In genomic region chr17:67245073-67245693, GRCh38 we compare ENCODE assay signal across 8 cellular contexts. TPM values are rescaled to one million over a fixed set of nuclear protein-coding genes. Genes with fewer than 3 reads are reported as not detected.
DNase-seq lines count a peak whose midpoint lies in the region; ATAC-seq and TF ChIP-seq lines count a peak whose summit lies in the region.

HELZ (minus strand) TSS chr17:67245196; CDS start chr17:67218804, 26,392 bp downstream.

- peak within 1 kb of the TSS; percentile 92 for H4K8ac ChIP-seq in trophoblast cell (ENCODE audit: low read depth, low read length)

- peak within 1 kb of the TSS; percentile 95 for H3K4me2 ChIP-seq in trophoblast cell (ENCODE audit: low read length)

- TF ChIP-seq CTCF in tibial nerve (IDR thresholded peaks at IDR 0.05) = no peak

- peak within 1 kb of the TSS; percentile 46 for H2BK12ac ChIP-seq in trophoblast cell (ENCODE audit: low read length)

- H3K27ac ChIP-seq in trophoblast cell (ENCODE audit: low read depth, low read length) (peak within 1 kb of the TSS; percentile 82), tibial nerve (peak within 1 kb of the TSS; percentile 74 to 91 (median 84))

- intact Hi-C loops in cardiac septum (cut with DNase I) = loop anchor here (10.0 kb wide), 1 partner anchor 120 kb away; the partner anchor contains the start of gene PSMD12

- no peak within 1 kb of the TSS for H3K23ac ChIP-seq in trophoblast cell (ENCODE audit: low read length)

- H4K91ac ChIP-seq in trophoblast cell (ENCODE audit: low read depth, low read length) = peak within 1 kb of the TSS; percentile 92

- H3K4me3 ChIP-seq in trophoblast cell (ENCODE audit: low read depth, low read length) (peak within 1 kb of the TSS; percentile 94), tibial nerve (peak within 1 kb of the TSS; percentile 73 to 98 (median 90))

- no peak for TF ChIP-seq POLR2A in tibial nerve (IDR thresholded peaks at IDR 0.05)

- H3K4ac ChIP-seq in trophoblast cell (ENCODE audit: low read depth, low read length) = peak within 1 kb of the TSS; percentile 98

- H2AFZ ChIP-seq in trophoblast cell (ENCODE audit: insufficient read depth, low read length, poor library complexity) = peak within 1 kb of the TSS; percentile 93

- H3K14ac ChIP-seq in trophoblast cell (ENCODE audit: low read length) = peak within 1 kb of the TSS; percentile 94

- H2AK5ac ChIP-seq in trophoblast cell (ENCODE audit: low read length) = peak within 1 kb of the TSS; percentile 91

- H3K79me2 ChIP-seq in trophoblast cell (ENCODE audit: control insufficient read depth, insufficient read depth, low read length, poor library complexity) = peaks cover 11% of the 10 kb centered on the region

- peak; percentile 48 for ATAC-seq in HG02588 (IDR thresholded peaks at IDR 0.05; ENCODE audit: unreplicated experiment)

- H3K27me3 ChIP-seq in trophoblast cell (ENCODE audit: insufficient read depth, low read length) = no peaks in the 10 kb centered on the region
- H3K27me3 ChIP-seq in tibial nerve = no peaks in the 10 kb centered on the region

- peak within 1 kb of the TSS; percentile 98 for H3K18ac ChIP-seq in trophoblast cell (ENCODE audit: low read length)

- H3K9ac ChIP-seq in trophoblast cell (ENCODE audit: low read length) = peak within 1 kb of the TSS; percentile 99

- WGBS in trophoblast cell (ENCODE audit: extremely low coverage, insufficient coverage, insufficient read length) = no CpG with 5 or more reads among the region's 67 CpGs
- WGBS in tibial nerve, 2 donors = 0 to 1% methylated on average over 39 to 58 of the region's 67 CpGs

- DNase-seq in EH (ENCODE audit: low read depth) = peak; percentile 83
- DNase-seq in NCI-H1436 (lab: John Stamatoyannopoulos, UW) = peak; percentile 87
- peak; percentile 62 for DNase-seq in T follicular helper cell (ENCODE audit: low read depth)
- peak; percentile 47 for DNase-seq in activated naive CD8-positive, alpha-beta T cell treated with anti-CD3 and anti-CD28 coated beads, Interleukin-2, amount 50 U/mL, for 16 hours (ENCODE audit: low read depth, low spot score)
- DNase-seq in cardiac septum (ENCODE audit: low spot score) = peak; percentile 90
- peak; percentile 67 to 86 for DNase-seq in trophoblast cell
- DNase-seq in tibial nerve (ENCODE audit: low spot score in 2 of 2) = peak; percentile 36 to 65

- H3K9me3 ChIP-seq in trophoblast cell (ENCODE audit: insufficient read depth, low read depth, low read length) (no peaks in the 10 kb centered on the region), tibial nerve (no peaks in the 10 kb centered on the region)

- H2BK120ac ChIP-seq in trophoblast cell (ENCODE audit: insufficient read depth, low read length, poor library complexity) = peak within 1 kb of the TSS; percentile 91

- peak in 1 of 2 donors; percentile 41 for TF ChIP-seq EP300 in tibial nerve (IDR thresholded peaks at IDR 0.05)

- peaks cover 13% of the 10 kb centered on the region for H3K79me1 ChIP-seq in trophoblast cell (ENCODE audit: low read length)

- H3K4me1 ChIP-seq in trophoblast cell (ENCODE audit: control insufficient read depth in 1 of 2, insufficient read depth in 2 of 2, low read length in 2 of 2) (peaks cover 0 to 3% of the 10 kb centered on the region in 2 experiments), tibial nerve (peaks cover 0 to 48% (median 7%) of the 10 kb centered on the region in 4 donors)

- peak within 1 kb of the TSS; percentile 94 for H2BK5ac ChIP-seq in trophoblast cell (ENCODE audit: low read depth, low read length, poor library complexity)

- peak within 1 kb of the TSS; percentile 81 for H4K12ac ChIP-seq in trophoblast cell (ENCODE audit: low read depth, low read length)

- H3K36me3 ChIP-seq in trophoblast cell (ENCODE audit: control insufficient read depth in 1 of 2, insufficient read depth in 2 of 2, low read length in 2 of 2) = no peaks in the 10 kb centered on the region
- no peaks in the 10 kb centered on the region for H3K36me3 ChIP-seq in tibial nerve

RNA-seq across cellular contexts. Expression of gene HELZ, which starts in this region (rescaled TPM):
- total RNA-seq in cardiac septum (42.6 TPM), tibial nerve (10 to 100 TPM; 47.3 to 95.4 (median 61.3) TPM)
- 13.5 and 15.5 TPM in 2 replicates for polyA plus RNA-seq in trophoblast cell (2013)

Comparison
In these comparisons a context has a peak if more than half of its experiments do, and no peak if none do; other contexts are left out.
1. Peak in every context shown above with its lines: DNase-seq, ATAC-seq, H3K4me3 ChIP-seq and H3K27ac ChIP-seq.